Comparison of ENCODE assay signal across 16 cellular contexts in the genomic region with DNA sequence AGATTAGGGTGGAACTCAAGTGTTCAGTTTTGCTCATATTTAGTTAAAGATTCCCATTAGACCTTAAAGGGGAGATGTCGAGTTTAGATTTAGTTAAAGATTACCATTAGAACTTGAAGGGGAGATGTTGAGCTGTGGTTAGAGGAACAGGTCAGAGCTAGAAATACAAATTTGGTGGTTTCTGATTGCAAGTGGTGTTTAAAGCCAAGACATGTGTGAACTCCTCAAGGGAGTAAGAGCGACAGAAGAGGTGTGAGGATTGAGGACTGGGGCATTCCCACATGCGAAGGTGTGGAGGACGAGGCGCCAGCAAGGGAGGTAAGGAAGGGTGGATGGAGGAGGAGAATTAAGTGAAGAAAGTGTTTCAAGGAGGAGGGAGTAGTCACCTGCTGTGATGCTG.
DNase-seq lines count a peak whose midpoint lies in the region; ATAC-seq, FAIRE-seq and TF ChIP-seq lines count a peak whose summit lies in the region.
"Had no signal": no experiment of that assay in that cellular context is flagged by ENCODE, and none has a peak within 500 bp of the region (broad histone marks: within the 10 kb centered on the region; RNA-seq: fewer than 3 reads in every experiment).

No MANE protein-coding gene starts in this region.

- H3K4me1 Mint-ChIP-seq in immature natural killer cell: no peaks in the 10 kb centered on the region

- no peak overlapping the region for H3K27ac Mint-ChIP-seq in immature natural killer cell

- DNase-seq in renal cortical epithelial cell (ENCODE audit: low read depth) (peak; percentile 57), immature natural killer cell (no peak), right lobe of liver (no peak), frontal cortex (ENCODE audit: low spot score in 2 of 2) (no peak)
- DNase-seq: activated CD4-positive, CD25-positive, alpha-beta regulatory T cell treated with anti-CD3 and anti-CD28 coated beads, Interleukin-2, amount 50 U/mL, for 72 hours; activated T-cell treated with anti-CD3 and anti-CD28 coated beads, Interleukin-2, amount 50 U/mL, for 4 hours; HCEC 1CT; head of caudate nucleus; NCI-H1930; small intestine; T-helper 1 cell had no signal

- peaks cover 0 to 11% (median 7%) of the 10 kb centered on the region in 3 donors for H3K27me3 Mint-ChIP-seq in immature natural killer cell (ENCODE audit: low read depth in 3 of 3)

- H3K27ac ChIP-seq in right lobe of liver: no peak overlapping the region
- H3K27ac ChIP-seq: BLaER1 treated with 17β-estradiol and CSF1 and Interleukin-3, amounts not matched to agents 10 nM and 100 nM; epithelial cell of prostate had no signal

- TF ChIP-seq CTCF in right lobe of liver (IDR thresholded peaks at IDR 0.05): no peak

- H3K4me3 ChIP-seq in right lobe of liver: no peak overlapping the region
- H3K4me3 ChIP-seq: BLaER1 treated with 17β-estradiol and CSF1 and Interleukin-3, amounts not matched to agents 10 nM and 100 nM had no signal

- no peak overlapping the region for H3K4me3 Mint-ChIP-seq in immature natural killer cell
- H3K4me3 Mint-ChIP-seq: activated T-cell treated with anti-CD3 and anti-CD28 coated beads, Interleukin-2, amount 50 U/mL, for 4 hours had no signal

- ATAC-seq in GM19035 (IDR thresholded peaks at IDR 0.05; ENCODE audit: unreplicated experiment) (peak; percentile 78), GM21529 (IDR thresholded peaks at IDR 0.05; ENCODE audit: unreplicated experiment) (peak; percentile 88), HG03097 (IDR thresholded peaks at IDR 0.05; ENCODE audit: low FRiP score, unreplicated experiment) (peak; percentile 76), right lobe of liver (no peak)
- ATAC-seq: activated T-cell treated with anti-CD3 and anti-CD28 coated beads, Interleukin-2, amount 50 U/mL, for 4 hours had no signal

- H3K36me3 ChIP-seq in right lobe of liver: no peaks in the 10 kb centered on the region
- H3K36me3 ChIP-seq: BLaER1 treated with 17β-estradiol and CSF1 and Interleukin-3, amounts not matched to agents 10 nM and 100 nM had no signal

- 55% methylated on average over 5 of the region's 5 CpGs for whole genome bisulfite sequencing in right lobe of liver (ENCODE audit: insufficient coverage, low coverage, low lambda C conversion rate, missing lambda C conversion rate)

- H3K36me3 Mint-ChIP-seq in immature natural killer cell: no peaks in the 10 kb centered on the region

- no peaks in the 10 kb centered on the region for H3K27me3 ChIP-seq in right lobe of liver
- H3K27me3 ChIP-seq: BLaER1 treated with 17β-estradiol and CSF1 and Interleukin-3, amounts not matched to agents 10 nM and 100 nM had no signal

- FAIRE-seq in frontal cortex (lab: Jason Lieb, UNC): no peak
- FAIRE-seq: small intestine had no signal

- intact Hi-C loops in right lobe of liver (cut with DNase I): no loop called here

- no peaks in the 10 kb centered on the region for H3K9me3 ChIP-seq in right lobe of liver

- TF ChIP-seq POLR2A in right lobe of liver (IDR thresholded peaks at IDR 0.05): no peak

- peaks cover 6 to 29% (median 13%) of the 10 kb centered on the region in 6 donors for H3K9me3 Mint-ChIP-seq in immature natural killer cell

- H3K4me1 ChIP-seq in right lobe of liver: no peaks in the 10 kb centered on the region
- H3K4me1 ChIP-seq: BLaER1 treated with 17β-estradiol and CSF1 and Interleukin-3, amounts not matched to agents 10 nM and 100 nM had no signal

Comparison
In these comparisons a context has a peak if more than half of its experiments do, and no peak if none do; other contexts are left out.
1. ATAC-seq: peak in GM19035 (single experiment), GM21529 (single experiment) and HG03097 (single experiment); none in right lobe of liver (0 of 4).